ENCODE assay signal across 19 cellular contexts in the genomic region with DNA sequence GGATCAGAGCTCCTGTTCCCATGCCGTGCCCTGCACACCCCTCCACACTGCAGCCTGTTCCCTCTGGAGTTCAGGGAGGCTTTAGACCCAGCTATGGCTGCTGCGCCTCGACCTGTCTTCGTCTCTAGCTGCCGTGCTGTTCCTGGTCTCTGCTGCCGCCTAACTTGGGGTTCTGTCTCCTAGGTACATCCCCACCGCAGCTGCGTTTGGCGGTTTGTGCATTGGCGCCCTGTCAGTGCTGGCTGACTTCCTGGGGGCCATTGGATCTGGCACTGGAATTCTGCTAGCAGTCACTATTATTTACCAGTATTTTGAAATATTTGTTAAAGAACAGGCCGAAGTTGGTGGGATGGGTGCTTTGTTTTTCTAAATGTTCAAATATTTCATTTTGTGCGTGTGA. TPM values are rescaled to one million over a fixed set of nuclear protein-coding genes. Genes with fewer than 3 reads are reported as not detected.
DNase-seq lines count a peak whose midpoint lies in the region; ATAC-seq and TF ChIP-seq lines count a peak whose summit lies in the region.
"Had no signal": no experiment of that assay in that cellular context is flagged by ENCODE, and none has a peak within 500 bp of the region (broad histone marks: within the 10 kb centered on the region; RNA-seq: fewer than 3 reads in every experiment).

No MANE protein-coding gene starts in this region.

- no peak for TF ChIP-seq CTCF in tibial nerve (IDR thresholded peaks at IDR 0.05)
- TF ChIP-seq CTCF in WERI-Rb-1 (IDR thresholded peaks at IDR 0.05; ENCODE audit: low read depth, low read length): no peak
- no peak for TF ChIP-seq CTCF in body of pancreas (IDR thresholded peaks at IDR 0.05)

- H3K27ac ChIP-seq in cingulate gyrus (ENCODE audit: low read depth, low read length) (peak overlapping the region; percentile 90), mesenchymal stem cell (ENCODE audit: low read length, poor library complexity, severe bottlenecking) (no peak overlapping the region), tibial nerve (peak overlapping the region; percentile 37 to 78 (median 62)), WERI-Rb-1 (no peak overlapping the region), body of pancreas (no peak overlapping the region)
- H3K27ac ChIP-seq: BLaER1 had no signal

- H3K4me1 ChIP-seq in mesenchymal stem cell (ENCODE audit: control insufficient read depth, insufficient read depth, low read depth, low read length) (no peaks in the 10 kb centered on the region), tibial nerve (peaks cover 0 to 26% (median 11%) of the 10 kb centered on the region in 4 donors), body of pancreas (no peaks in the 10 kb centered on the region)
- H3K4me1 ChIP-seq: BLaER1 had no signal

- peak overlapping the region in 1 of 2 experiments; percentile 31 for H3K14ac ChIP-seq in mesenchymal stem cell (ENCODE audit: low read length in 2 of 2)

- H3K9me3 Mint-ChIP-seq in activated naive CD4-positive, alpha-beta T cell treated with anti-CD3 and anti-CD28 coated beads, Interleukin-2, amount 10 ng/mL, durations not matched to agents 7 days and 5 days: no peaks in the 10 kb centered on the region
- H3K9me3 Mint-ChIP-seq in activated naive CD4-positive, alpha-beta T cell treated with anti-CD3 and anti-CD28 coated beads for 36 hours: no peaks in the 10 kb centered on the region
- H3K9me3 Mint-ChIP-seq: CD8-positive, alpha-beta memory T cell; IgD-negative memory B cell had no signal

- H3K27me3 ChIP-seq in mesenchymal stem cell (ENCODE audit: control insufficient read depth in 1 of 2, insufficient read depth in 1 of 2, low read length in 2 of 2): no peaks in the 10 kb centered on the region
- H3K27me3 ChIP-seq in tibial nerve: no peaks in the 10 kb centered on the region
- no peaks in the 10 kb centered on the region for H3K27me3 ChIP-seq in WERI-Rb-1 (ENCODE audit: insufficient read depth, low read depth, severe bottlenecking)
- no peaks in the 10 kb centered on the region for H3K27me3 ChIP-seq in body of pancreas
- H3K27me3 ChIP-seq: BLaER1 had no signal

- no peaks in the 10 kb centered on the region for H3K9me3 ChIP-seq in mesenchymal stem cell (ENCODE audit: control insufficient read depth, low read length)
- H3K9me3 ChIP-seq in tibial nerve: no peaks in the 10 kb centered on the region
- H3K9me3 ChIP-seq in WERI-Rb-1 (ENCODE audit: severe bottlenecking): no peaks in the 10 kb centered on the region
- no peaks in the 10 kb centered on the region for H3K9me3 ChIP-seq in body of pancreas
- H3K9me3 ChIP-seq: BLaER1 had no signal

- no peak overlapping the region for H3K4me2 ChIP-seq in mesenchymal stem cell (ENCODE audit: low read length, poor library complexity, severe bottlenecking)
- H3K4me2 ChIP-seq: BLaER1 had no signal

- no peak overlapping the region for H3K4me3 ChIP-seq in mesenchymal stem cell (ENCODE audit: insufficient read depth in 1 of 2, low read depth in 1 of 2, low read length in 2 of 2)
- H3K4me3 ChIP-seq in tibial nerve: no peak overlapping the region
- no peak overlapping the region for H3K4me3 ChIP-seq in WERI-Rb-1 (ENCODE audit: low read depth, low read length)
- H3K4me3 ChIP-seq in body of pancreas: no peak overlapping the region
- H3K4me3 ChIP-seq: BLaER1 had no signal

- no peak overlapping the region for H2BK120ac ChIP-seq in mesenchymal stem cell (ENCODE audit: low read depth, low read length)

- no peak overlapping the region for H3K4me3 Mint-ChIP-seq in activated naive CD4-positive, alpha-beta T cell treated with anti-CD3 and anti-CD28 coated beads, Interleukin-2, amount 10 ng/mL, durations not matched to agents 7 days and 5 days
- no peak overlapping the region for H3K4me3 Mint-ChIP-seq in activated naive CD4-positive, alpha-beta T cell treated with anti-CD3 and anti-CD28 coated beads for 36 hours
- H3K4me3 Mint-ChIP-seq: CD8-positive, alpha-beta memory T cell had no signal

- H2BK5ac ChIP-seq in mesenchymal stem cell (ENCODE audit: low read depth, low read length, poor library complexity, severe bottlenecking): no peak overlapping the region

- peaks cover 35% of the 10 kb centered on the region for H3K36me3 Mint-ChIP-seq in activated naive CD4-positive, alpha-beta T cell treated with anti-CD3 and anti-CD28 coated beads, Interleukin-2, amount 10 ng/mL, durations not matched to agents 7 days and 5 days
- H3K36me3 Mint-ChIP-seq in activated naive CD4-positive, alpha-beta T cell treated with anti-CD3 and anti-CD28 coated beads for 36 hours (ENCODE audit: low read depth): peaks cover 28% of the 10 kb centered on the region

- no peak overlapping the region for H2BK12ac ChIP-seq in mesenchymal stem cell (ENCODE audit: low read length in 2 of 2)

- TF ChIP-seq POLR2A in tibial nerve (IDR thresholded peaks at IDR 0.05) (no peak), body of pancreas (IDR thresholded peaks at IDR 0.05) (no peak)

- H3K4me1 Mint-ChIP-seq in activated naive CD4-positive, alpha-beta T cell treated with anti-CD3 and anti-CD28 coated beads, Interleukin-2, amount 10 ng/mL, durations not matched to agents 7 days and 5 days: no peaks in the 10 kb centered on the region
- H3K4me1 Mint-ChIP-seq in activated naive CD4-positive, alpha-beta T cell treated with anti-CD3 and anti-CD28 coated beads for 36 hours (ENCODE audit: low read depth): peaks cover 5% of the 10 kb centered on the region
- H3K4me1 Mint-ChIP-seq: IgD-negative memory B cell had no signal

- no peak overlapping the region for H2AK5ac ChIP-seq in mesenchymal stem cell (ENCODE audit: low read length, severe bottlenecking)

- no peak overlapping the region for H3K4ac ChIP-seq in mesenchymal stem cell (ENCODE audit: low read depth in 1 of 2, low read length in 2 of 2)

- intact Hi-C loops in activated naive CD4-positive, alpha-beta T cell treated with anti-CD3 and anti-CD28 coated beads for 36 hours (cut with micrococcal nuclease): no loop called here
- intact Hi-C loops in body of pancreas (cut with DNase I): no loop called here

- CTCF ChIA-PET in activated naive CD4-positive, alpha-beta T cell treated with anti-CD3 and anti-CD28 coated beads, Interleukin-2, amount 10 ng/mL, durations not matched to agents 7 days and 5 days (lab: Charles Lee): no interaction called here
- CTCF ChIA-PET in activated naive CD4-positive, alpha-beta T cell treated with anti-CD3 and anti-CD28 coated beads for 36 hours (lab: Charles Lee): no interaction called here

- H3K27me3 Mint-ChIP-seq in activated naive CD4-positive, alpha-beta T cell treated with anti-CD3 and anti-CD28 coated beads, Interleukin-2, amount 10 ng/mL, durations not matched to agents 7 days and 5 days: no peaks in the 10 kb centered on the region
- no peaks in the 10 kb centered on the region for H3K27me3 Mint-ChIP-seq in activated naive CD4-positive, alpha-beta T cell treated with anti-CD3 and anti-CD28 coated beads for 36 hours (ENCODE audit: low read depth)
- H3K27me3 Mint-ChIP-seq: CD8-positive, alpha-beta memory T cell; IgD-negative memory B cell had no signal

- H3K23ac ChIP-seq in mesenchymal stem cell (ENCODE audit: low read length in 2 of 2): no peak overlapping the region

- H2AFZ ChIP-seq in mesenchymal stem cell (ENCODE audit: low read depth, low read length): no peak overlapping the region

- no peak overlapping the region for H2BK15ac ChIP-seq in mesenchymal stem cell (ENCODE audit: low read depth, poor library complexity, severe bottlenecking)

- peak overlapping the region; percentile 45 for H3K27ac Mint-ChIP-seq in activated naive CD4-positive, alpha-beta T cell treated with anti-CD3 and anti-CD28 coated beads, Interleukin-2, amount 10 ng/mL, durations not matched to agents 7 days and 5 days
- H3K27ac Mint-ChIP-seq in activated naive CD4-positive, alpha-beta T cell treated with anti-CD3 and anti-CD28 coated beads for 36 hours: no peak overlapping the region
- H3K27ac Mint-ChIP-seq: IgD-negative memory B cell had no signal

- H3K79me1 ChIP-seq in mesenchymal stem cell (replicated peaks; ENCODE audit: low read length, poor library complexity, severe bottlenecking): peaks cover 6% of the 10 kb centered on the region

- peak overlapping the region; percentile 34 for H4K91ac ChIP-seq in mesenchymal stem cell (ENCODE audit: low read length)

- ATAC-seq in body of pancreas: no peak

- WGBS in mesenchymal stem cell: 94% methylated on average over 12 of the region's 12 CpGs
- WGBS in tibial nerve, 2 donors: 82 to 89% methylated on average over 11 of the region's 12 CpGs
- WGBS in body of pancreas, 2 donors: 91 to 96% methylated on average over 9 to 11 of the region's 12 CpGs

- H3K36me3 ChIP-seq in mesenchymal stem cell (ENCODE audit: control insufficient read depth in 1 of 2, insufficient read depth in 2 of 2, low read depth in 1 of 2, low read length in 2 of 2): peaks cover 38 to 90% of the 10 kb centered on the region in 2 experiments
- H3K36me3 ChIP-seq in tibial nerve: peaks cover 0 to 76% (median 0%) of the 10 kb centered on the region in 3 donors
- peaks cover 4% of the 10 kb centered on the region for H3K36me3 ChIP-seq in WERI-Rb-1
- no peaks in the 10 kb centered on the region for H3K36me3 ChIP-seq in body of pancreas (replicated peaks in 1 of 2; ENCODE audit: insufficient read depth in 1 of 2, low read depth in 2 of 2)

- TF ChIP-seq EP300 in tibial nerve (IDR thresholded peaks at IDR 0.05): no peak

- no peak for DNase-seq in activated naive CD4-positive, alpha-beta T cell treated with anti-CD3 and anti-CD28 coated beads, Interleukin-2, amount 10 ng/mL, durations not matched to agents 7 days and 5 days
- DNase-seq in activated naive CD4-positive, alpha-beta T cell treated with anti-CD3 and anti-CD28 coated beads for 36 hours: no peak
- DNase-seq in mesenchymal stem cell: no peak
- DNase-seq in tibial nerve (ENCODE audit: low spot score in 2 of 2): no peak
- DNase-seq in WERI-Rb-1: no peak
- no peak for DNase-seq in body of pancreas
- no peak for DNase-seq in amniotic stem cell (lab: John Stamatoyannopoulos, UW)
- DNase-seq: CD8-positive, alpha-beta memory T cell; DMS79 treated with DMSO at 0.1 percent for 48 hours; H7; NCI-H1417; NCI-H1930; NCI-H2171; NCI-H446; NCI-H69; NK-92 treated with Interleukin-12 subunit alpha and Interleukin-12 subunit beta, amount 100 ng/mL, for 24 hours had no signal

- H4K8ac ChIP-seq in mesenchymal stem cell (ENCODE audit: low read length): peak overlapping the region; percentile 57

- no peak overlapping the region for H3K18ac ChIP-seq in mesenchymal stem cell (ENCODE audit: low read depth in 1 of 2, low read length in 2 of 2)

- H3K9ac ChIP-seq in mesenchymal stem cell (ENCODE audit: low read length): no peak overlapping the region
- H3K9ac ChIP-seq: BLaER1 had no signal

RNA-seq across cellular contexts. Expression of gene NUDT5, which starts 31.6 kb away (rescaled TPM):
- total RNA-seq in activated naive CD4-positive, alpha-beta T cell treated with anti-CD3 and anti-CD28 coated beads for 36 hours: 100 to 1,000 TPM in 1 of 2 experiments, 10 to 100 TPM in 1; 97.1 to 100 TPM
- polyA plus RNA-seq in mesenchymal stem cell (2013, experiment 1 of 2): 68.3 TPM
- polyA plus RNA-seq in mesenchymal stem cell (2013, experiment 2 of 2): 70.4 TPM
- total RNA-seq in tibial nerve: 10 to 100 TPM; 23.4 to 50.7 (median 41.9) TPM
- total RNA-seq in body of pancreas: 10 to 100 TPM; 20.8 to 33.6 TPM

RNA-seq across cellular contexts. Expression of gene CDC123, which starts 31.9 kb away (rescaled TPM):
- 100 to 1,000 TPM; 108 to 117 TPM for total RNA-seq in activated naive CD4-positive, alpha-beta T cell treated with anti-CD3 and anti-CD28 coated beads for 36 hours
- 113 TPM for polyA plus RNA-seq in mesenchymal stem cell (2013, experiment 1 of 2)
- 114 TPM for polyA plus RNA-seq in mesenchymal stem cell (2013, experiment 2 of 2)
- 10 to 100 TPM; 32.7 to 80.0 (median 37.7) TPM for total RNA-seq in tibial nerve
- total RNA-seq in body of pancreas: 10 to 100 TPM; 28.3 to 38.2 TPM

RNA-seq across cellular contexts. Expression of gene SEC61A2, which starts 34.6 kb away (rescaled TPM):
- total RNA-seq in activated naive CD4-positive, alpha-beta T cell treated with anti-CD3 and anti-CD28 coated beads for 36 hours: 10 to 100 TPM; 18.2 to 20.0 TPM
- polyA plus RNA-seq in mesenchymal stem cell (2013, experiment 1 of 2): 8.0 TPM
- 7.9 TPM for polyA plus RNA-seq in mesenchymal stem cell (2013, experiment 2 of 2)
- 10 to 100 TPM in 3 of 4 donors, 1 to 10 TPM in 1; 9.0 to 12.7 (median 10.9) TPM for total RNA-seq in tibial nerve
- total RNA-seq in body of pancreas: 1 to 10 TPM in 1 of 2 donors, under 1 TPM in 1; 0.66 to 4.2 TPM

Comparison
In these comparisons a context has a peak if more than half of its experiments do, and no peak if none do; other contexts are left out.
1. H3K27ac ChIP-seq: peak in cingulate gyrus (single experiment) and tibial nerve (4 of 4); none in mesenchymal stem cell (single experiment), WERI-Rb-1 (single experiment) and body of pancreas (0 of 4).